3 cellular contexts compared by ENCODE assay signal in genomic region chr1:202005958-202006357, GRCh38.
TF ChIP-seq lines count a peak whose summit lies in the region.

No MANE protein-coding gene starts in this region.

TF ChIP-seq in A549, 52 proteins besides CTCF, POLR2A, EP300 and RAD21:
- TF ChIP-seq MYC (IDR thresholded peaks at IDR 0.05; ENCODE audit: borderline replicate concordance, low read length) (no peak), SMC3 (IDR thresholded peaks at IDR 0.05) (peak; percentile 59; the same call in 2 of the 3 replicates)

TF ChIP-seq in HCT116, 20 proteins besides CTCF, POLR2A, EP300 and RAD21:
- TF ChIP-seq ZNF274 (IDR thresholded peaks at IDR 0.05; ENCODE audit: low read depth, low read length) (no peak), CEBPB (IDR thresholded peaks at IDR 0.05; ENCODE audit: low read depth) (no peak), EZH2 (IDR thresholded peaks at IDR 0.05) (no peak), POLR2AphosphoS5 (IDR thresholded peaks at IDR 0.05; ENCODE audit: low read depth, low read length) (no peak), ATF3 (IDR thresholded peaks at IDR 0.05) (no peak), EGR1 (IDR thresholded peaks at IDR 0.05; ENCODE audit: low read depth) (no peak), JUND (IDR thresholded peaks at IDR 0.05) (no peak), MAX (IDR thresholded peaks at IDR 0.05) (no peak), ZBTB33 (IDR thresholded peaks at IDR 0.05; ENCODE audit: extremely low read depth, insufficient replicate concordance, low read length) (no peak), ZFX (IDR thresholded peaks at IDR 0.05) (no peak), SIN3A (IDR thresholded peaks at IDR 0.05; ENCODE audit: low read depth) (no peak), SRF (IDR thresholded peaks at IDR 0.05; ENCODE audit: low read depth) (no peak), SP1 (IDR thresholded peaks at IDR 0.05; ENCODE audit: low read depth) (no peak)

TF ChIP-seq in HepG2, 621 proteins besides CTCF, POLR2A, EP300 and RAD21 (continues in another document):
- TF ChIP-seq NCOR1 (IDR thresholded peaks at IDR 0.05; ENCODE audit: borderline replicate concordance, low read length) (no peak), ZNF891 (CRISPR knock-in tag; IDR thresholded peaks at IDR 0.05) (no peak), ZNF543 (CRISPR knock-in tag; IDR thresholded peaks at IDR 0.05) (no peak), NR2F1 (CRISPR knock-in tag; IDR thresholded peaks at IDR 0.05) (peak in 1 of 2 experiments; percentile 39; a peak in 1 of 4 replicates), PHF21A (CRISPR knock-in tag; IDR thresholded peaks at IDR 0.05) (no peak), CENPT (CRISPR knock-in tag; IDR thresholded peaks at IDR 0.05; ENCODE audit: low read depth) (no peak), RXRB (CRISPR knock-in tag; IDR thresholded peaks at IDR 0.05; ENCODE audit: borderline replicate concordance) (peak; percentile 47; the same call in 1 of the 2 replicates), SNAPC5 (CRISPR knock-in tag; IDR thresholded peaks at IDR 0.05; ENCODE audit: borderline replicate concordance) (no peak), ZFY (CRISPR knock-in tag; IDR thresholded peaks at IDR 0.05) (peak; percentile 38; the same call in 1 of the 2 replicates), SMC3 (IDR thresholded peaks at IDR 0.05; ENCODE audit: low read length) (peak; percentile 45; the same call in 1 of the 2 replicates), PLRG1 (conservative IDR thresholded peaks at IDR 0.05) (no peak), ZBTB33 (CRISPR knock-in tag; IDR thresholded peaks at IDR 0.05) (peak; percentile 35; the same call in 1 of the 2 replicates), PATZ1 (CRISPR knock-in tag; IDR thresholded peaks at IDR 0.05) (peak; percentile 16; the same call in 1 of the 2 replicates), ZNF232 (CRISPR knock-in tag; IDR thresholded peaks at IDR 0.05; ENCODE audit: borderline replicate concordance) (no peak), IRX3 (CRISPR knock-in tag; IDR thresholded peaks at IDR 0.05; ENCODE audit: borderline replicate concordance, low read depth) (no peak), ZNF329 (CRISPR knock-in tag; IDR thresholded peaks at IDR 0.05; ENCODE audit: low read depth) (no peak), STAG1 (CRISPR knock-in tag; IDR thresholded peaks at IDR 0.05) (peak; percentile 71), NFIC (IDR thresholded peaks at IDR 0.05; ENCODE audit: low read length) (no peak), ZBTB43 (CRISPR knock-in tag; conservative IDR thresholded peaks at IDR 0.05) (no peak), SP1 (IDR thresholded peaks at IDR 0.05) (no peak), SP1 (CRISPR knock-in tag; IDR thresholded peaks at IDR 0.05) (no peak), CHD2 (IDR thresholded peaks at IDR 0.05; ENCODE audit: low read depth, low read length) (no peak), TEAD3 (CRISPR knock-in tag; optimal IDR thresholded peaks at IDR 0.05; ENCODE audit: borderline replicate concordance) (peak; percentile 97), KDM2A (CRISPR knock-in tag; IDR thresholded peaks at IDR 0.05; ENCODE audit: borderline replicate concordance, low read depth) (no peak), TIGD3 (CRISPR knock-in tag; IDR thresholded peaks at IDR 0.05; ENCODE audit: borderline replicate concordance) (no peak), MED13 (CRISPR knock-in tag; IDR thresholded peaks at IDR 0.05) (no peak), ZBTB4 (CRISPR knock-in tag; IDR thresholded peaks at IDR 0.05; ENCODE audit: borderline replicate concordance) (no peak), ZBTB3 (CRISPR knock-in tag; IDR thresholded peaks at IDR 0.05; ENCODE audit: borderline replicate concordance, low read depth) (no peak), PITX1 (CRISPR knock-in tag; IDR thresholded peaks at IDR 0.05) (no peak), ZBTB40 (IDR thresholded peaks at IDR 0.05) (peak; percentile 66), ZBTB40 (CRISPR knock-in tag; IDR thresholded peaks at IDR 0.05) (peak; percentile 63), ZNF740 (CRISPR knock-in tag; IDR thresholded peaks at IDR 0.05) (0 out of 2 replicates have a peak, but pooled peaks have one; percentile 37), FOXA1 (IDR thresholded peaks at IDR 0.05) (no peak), FOXA1 (CRISPR knock-in tag; IDR thresholded peaks at IDR 0.05) (peak; percentile 25; the same call in 1 of the 2 replicates), PPARG (CRISPR knock-in tag; conservative IDR thresholded peaks at IDR 0.05) (peak; percentile 40; the same call in 1 of the 2 replicates)
